In the genomic region with DNA sequence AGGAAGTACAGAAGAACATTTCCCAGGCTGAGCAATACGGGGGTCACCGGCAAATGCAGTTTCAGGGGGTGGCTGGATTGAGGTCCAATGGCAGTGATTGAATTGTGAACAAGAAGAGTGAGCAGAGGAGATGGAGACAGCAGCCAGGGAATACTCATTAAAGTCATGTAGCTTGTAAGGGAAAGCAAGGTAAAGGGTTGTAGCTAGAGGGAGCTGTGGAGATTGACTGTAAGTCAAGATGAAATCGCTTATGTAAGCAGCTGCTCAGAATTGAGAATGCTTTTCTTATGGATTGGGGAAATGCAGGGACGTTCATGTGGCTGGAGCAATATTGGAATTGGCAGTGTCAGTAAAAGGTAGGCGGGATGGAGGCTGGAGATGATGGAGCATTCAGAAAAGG, we compare ENCODE assay signal across 9 cellular contexts.
A peak's percentile ranks its signal among the peaks of the same experiment; 100 is the strongest.
DNase-seq lines count a peak whose midpoint lies in the region; ATAC-seq and TF ChIP-seq lines count a peak whose summit lies in the region.
"Had no signal": no experiment of that assay in that cellular context is flagged by ENCODE, and none has a peak within 500 bp of the region (broad histone marks: within the 10 kb centered on the region; RNA-seq: fewer than 3 reads in every experiment).

No MANE protein-coding gene starts in this region.

- ATAC-seq in HG02970 (IDR thresholded peaks at IDR 0.05; ENCODE audit: low FRiP score, unreplicated experiment) (no peak), HG03196 (IDR thresholded peaks at IDR 0.05; ENCODE audit: unreplicated experiment) (no peak)
- ATAC-seq: CD8-positive, alpha-beta T cell had no signal

- DNase-seq in NCI-H1694 treated with DMSO at 0.1 percent for 48 hours (lab: John Stamatoyannopoulos, UW) (peak; percentile 23), NCI-H1694 (lab: John Stamatoyannopoulos, UW) (no peak), NCI-H526 (lab: John Stamatoyannopoulos, UW) (peak; percentile 80 to 95), erythroblast (lab: John Stamatoyannopoulos, UW) (peak; percentile 35), renal cortical epithelial cell (ENCODE audit: low read depth) (peak; percentile 61), dedifferentiated amniotic fluid mesenchymal stem cell (ENCODE audit: extremely low spot score) (no peak)
- DNase-seq: CD8-positive, alpha-beta T cell had no signal

- TF ChIP-seq POLR2A in erythroblast (IDR thresholded peaks at IDR 0.05; ENCODE audit: low read length) = no peak

Comparison
In these comparisons a context has a peak if more than half of its experiments do, and no peak if none do; other contexts are left out.
1. DNase-seq: peak in NCI-H1694 treated with DMSO at 0.1 percent for 48 hours (single experiment), NCI-H526 (2 of 2), erythroblast (2 of 2) and renal cortical epithelial cell (single experiment); none in NCI-H1694 (single experiment) and dedifferentiated amniotic fluid mesenchymal stem cell (single experiment).